Comparison of ENCODE assay signal across 12 cellular contexts in the genomic region with DNA sequence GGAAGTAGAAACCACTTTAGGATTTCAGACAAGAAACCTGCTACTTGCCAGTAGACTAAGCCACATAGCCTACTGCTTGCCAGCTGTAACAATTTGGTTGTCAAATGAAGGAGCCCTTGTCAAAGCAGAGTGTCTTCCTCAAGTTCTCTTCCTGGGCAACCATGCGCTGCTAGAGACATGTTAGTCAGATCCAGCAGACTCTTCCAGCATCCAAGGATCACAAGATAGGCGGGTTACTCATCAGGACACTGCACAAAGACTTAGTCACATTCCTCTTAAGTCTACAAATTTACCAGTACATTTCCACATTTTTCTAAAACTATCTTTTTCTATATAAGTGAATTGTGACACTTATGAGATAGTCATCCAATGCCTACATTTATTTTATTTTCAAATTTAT. TPM values are rescaled to one million over a fixed set of nuclear protein-coding genes. Genes with fewer than 3 reads are reported as not detected.
DNase-seq lines count a peak whose midpoint lies in the region; ATAC-seq, FAIRE-seq and TF ChIP-seq lines count a peak whose summit lies in the region.
"Had no signal": no experiment of that assay in that cellular context is flagged by ENCODE, and none has a peak within 500 bp of the region (broad histone marks: within the 10 kb centered on the region; RNA-seq: fewer than 3 reads in every experiment).

No MANE protein-coding gene starts in this region.

- no peak for TF ChIP-seq POLR2A in H54 (IDR thresholded peaks at IDR 0.05; ENCODE audit: low read depth, low read length)
- no peak for TF ChIP-seq POLR2A in adrenal gland (IDR thresholded peaks at IDR 0.05)

- H3K27me3 ChIP-seq in adrenal gland (no peaks in the 10 kb centered on the region), BE2C (no peaks in the 10 kb centered on the region)
- H3K27me3 ChIP-seq: tibial artery had no signal

- H3K4me3 ChIP-seq in adrenal gland (no peak overlapping the region), foreskin fibroblast (ENCODE audit: low read depth in 1 of 2, low read length in 2 of 2) (no peak overlapping the region), BE2C (ENCODE audit: low read depth, low read length) (no peak overlapping the region)
- H3K4me3 ChIP-seq: tibial artery had no signal

- FAIRE-seq in H54 (lab: Jason Lieb, UNC) (peak; percentile 48), HTR-8/SVneo (lab: Jason Lieb, UNC) (no peak)
- FAIRE-seq: endometrium had no signal

- no peaks in the 10 kb centered on the region for H3K9me3 ChIP-seq in adrenal gland (replicated peaks in 1 of 3)
- H3K9me3 ChIP-seq in BE2C, result no peaks in the 10 kb centered on the region
- H3K9me3 ChIP-seq: tibial artery had no signal

- ATAC-seq in HG02610 (IDR thresholded peaks at IDR 0.05; ENCODE audit: unreplicated experiment) (no peak), HG03378 (IDR thresholded peaks at IDR 0.05; ENCODE audit: unreplicated experiment) (no peak)

- WGBS in adrenal gland, 4 donors, result 64 to 90% (median 79%) methylated on average over 2 of the region's 2 CpGs

- no peak for TF ChIP-seq CTCF in adrenal gland (IDR thresholded peaks at IDR 0.05)
- no peak for TF ChIP-seq CTCF in foreskin fibroblast (IDR thresholded peaks at IDR 0.05; ENCODE audit: low read depth, low read length)
- no peak for TF ChIP-seq CTCF in BE2C (IDR thresholded peaks at IDR 0.05; ENCODE audit: low read depth, low read length)

- intact Hi-C loops in adrenal gland (cut with DNase I), result no loop called here

- no peak overlapping the region for H3K27ac ChIP-seq in adrenal gland
- H3K27ac ChIP-seq: parathyroid adenoma, tibial artery had no signal

- H3K4me1 ChIP-seq in adrenal gland (replicated peaks in 1 of 2) (peaks cover 0 to 15% of the 10 kb centered on the region in 2 donors), BE2C (no peaks in the 10 kb centered on the region)
- H3K4me1 ChIP-seq: parathyroid adenoma had no signal

- peaks cover 0 to 28% of the 10 kb centered on the region in 2 donors for H3K36me3 ChIP-seq in adrenal gland (replicated peaks in 1 of 2)
- H3K36me3 ChIP-seq in BE2C, result peaks cover 44% of the 10 kb centered on the region

- DNase-seq in H54 (ENCODE audit: insufficient read length, low spot score) (peak; percentile 5), adrenal gland (peak; percentile 22 to 72 (median 53)), foreskin fibroblast (peak; percentile 77 to 83), stromal cell of bone marrow (ENCODE audit: low read depth) (peak; percentile 90), HTR-8/SVneo (ENCODE audit: insufficient read length, low spot score) (no peak), BE2C (no peak)
- DNase-seq: activated CD4-positive, alpha-beta T cell treated with anti-CD3 and anti-CD28 coated beads, Interleukin-2, amount 10 ng/mL, durations not matched to agents 7 days and 5 days had no signal

RNA-seq across cellular contexts. Expression of a gene that starts 24.3 kb away (rescaled TPM):
- total RNA-seq in adrenal gland, result 10 to 100 TPM; 36.9 to 96.2 (median 73.3) TPM
- 10 to 100 TPM; 17.5 to 82.7 (median 18.4) TPM for polyA plus RNA-seq in adrenal gland
- 25.4 TPM for polyA plus RNA-seq in BE2C (2012; ENCODE audit: insufficient read depth, insufficient read length, low read depth)

RNA-seq across cellular contexts. Expression of a gene that starts 24.5 kb away (rescaled TPM):
- total RNA-seq in adrenal gland, result 10 to 100 TPM in 2 of 8 donors, 1 to 10 TPM in 6; 4.3 to 12.5 (median 7.7) TPM
- 10 to 100 TPM in 1 of 3 donors, 1 to 10 TPM in 2; 2.3 to 13.5 (median 3.3) TPM for polyA plus RNA-seq in adrenal gland
- 4.9 TPM for polyA plus RNA-seq in BE2C (2012; ENCODE audit: insufficient read depth, insufficient read length, low read depth)

Comparison
In these comparisons a context has a peak if more than half of its experiments do, and no peak if none do; other contexts are left out.
1. DNase-seq: peak in H54 (single experiment), adrenal gland (7 of 7), foreskin fibroblast (2 of 2) and stromal cell of bone marrow (single experiment); none in HTR-8/SVneo (single experiment) and BE2C (single experiment).